In genomic region chr3:63046152-63046551, GRCh38 we compare ENCODE assay signal across 26 cellular contexts.
"Had no signal": no experiment of that assay in that cellular context is flagged by ENCODE, and none has a peak within 500 bp of the region (broad histone marks: within the 10 kb centered on the region; RNA-seq: fewer than 3 reads in every experiment).

No MANE protein-coding gene starts in this region.

- H3K27ac ChIP-seq: left ventricle myocardium inferior, pancreas, prostate gland, skin epidermis, stomach, testis, thyroid gland, upper lobe of right lung had no signal

- ATAC-seq: naive thymus-derived CD8-positive, alpha-beta T cell; pancreas; right cardiac atrium; sciatic nerve; stimulated activated naive B cell treated with anti-CD40 and anti-IgM and Interleukin-4, amounts not matched to agents 10 μg/mL and 1 μg/mL and 100 μg/mL, for 72 hours; stimulated activated naive CD8-positive, alpha-beta T cell treated with anti-CD3 and anti-CD28 coated beads, Interleukin-15, Interleukin-2, amounts not matched to agents 100 U/mL and 50 U/mL, for 24 hours; upper lobe of right lung had no signal

- H3K36me3 ChIP-seq: left ventricle myocardium inferior, pancreas, prostate gland, stomach, thyroid gland, upper lobe of right lung had no signal

- DNase-seq: hypothalamus; immature natural killer cell; kidney; left ventricle myocardium inferior; midbrain; naive thymus-derived CD8-positive, alpha-beta T cell; nucleus accumbens; pancreas; posterior cingulate gyrus; retina; right cardiac atrium; stimulated activated CD4-positive, alpha-beta T cell treated with anti-CD3 and anti-CD28 coated beads, Interleukin-2, amount 100 ng/mL, for 24 hours; stimulated activated CD4-positive, alpha-beta T cell treated with anti-CD3 and anti-CD28 coated beads, Interleukin-4, amount 100 ng/mL, for 1 hour; stimulated activated naive B cell treated with anti-CD40 and anti-IgM and Interleukin-4, amounts not matched to agents 10 μg/mL and 1 μg/mL and 100 μg/mL, for 72 hours; stimulated activated naive CD8-positive, alpha-beta T cell treated with anti-CD3 and anti-CD28 coated beads, Interleukin-15, Interleukin-2, amounts not matched to agents 100 U/mL and 50 U/mL, for 24 hours; stomach; testis; thyroid gland; trophoblast cell; upper lobe of right lung had no signal

- H3K4me1 Mint-ChIP-seq: immature natural killer cell; naive thymus-derived CD8-positive, alpha-beta T cell; nephron; neural crest cell had no signal

- H3K36me3 Mint-ChIP-seq: immature natural killer cell; stimulated activated naive B cell treated with anti-CD40 and anti-IgM and Interleukin-4, amounts not matched to agents 10 μg/mL and 1 μg/mL and 100 μg/mL, for 72 hours had no signal

- H3K9me3 ChIP-seq: left ventricle myocardium inferior, pancreas, prostate gland, stomach, testis, thyroid gland, upper lobe of right lung had no signal

- H3K27me3 Mint-ChIP-seq: naive thymus-derived CD8-positive, alpha-beta T cell; stimulated activated naive B cell treated with anti-CD40 and anti-IgM and Interleukin-4, amounts not matched to agents 10 μg/mL and 1 μg/mL and 100 μg/mL, for 72 hours had no signal

- H3K27ac Mint-ChIP-seq: immature natural killer cell; naive thymus-derived CD8-positive, alpha-beta T cell; nephron; stimulated activated naive B cell treated with anti-CD40 and anti-IgM and Interleukin-4, amounts not matched to agents 10 μg/mL and 1 μg/mL and 100 μg/mL, for 72 hours had no signal

- H3K4me3 Mint-ChIP-seq: immature natural killer cell; naive thymus-derived CD8-positive, alpha-beta T cell; nephron; neural crest cell; stimulated activated naive B cell treated with anti-CD40 and anti-IgM and Interleukin-4, amounts not matched to agents 10 μg/mL and 1 μg/mL and 100 μg/mL, for 72 hours had no signal

- H3K4me1 ChIP-seq: left ventricle myocardium inferior, pancreas, prostate gland, stomach, testis, thyroid gland, upper lobe of right lung had no signal

- H3K4me3 ChIP-seq: left ventricle myocardium inferior, lung, pancreas, prostate gland, skin epidermis, stomach, testis, thyroid gland, upper lobe of right lung had no signal

- H3K27me3 ChIP-seq: pancreas, stomach, testis, thyroid gland, upper lobe of right lung had no signal
